ENCODE assay signal across 8 cellular contexts in the genomic region with DNA sequence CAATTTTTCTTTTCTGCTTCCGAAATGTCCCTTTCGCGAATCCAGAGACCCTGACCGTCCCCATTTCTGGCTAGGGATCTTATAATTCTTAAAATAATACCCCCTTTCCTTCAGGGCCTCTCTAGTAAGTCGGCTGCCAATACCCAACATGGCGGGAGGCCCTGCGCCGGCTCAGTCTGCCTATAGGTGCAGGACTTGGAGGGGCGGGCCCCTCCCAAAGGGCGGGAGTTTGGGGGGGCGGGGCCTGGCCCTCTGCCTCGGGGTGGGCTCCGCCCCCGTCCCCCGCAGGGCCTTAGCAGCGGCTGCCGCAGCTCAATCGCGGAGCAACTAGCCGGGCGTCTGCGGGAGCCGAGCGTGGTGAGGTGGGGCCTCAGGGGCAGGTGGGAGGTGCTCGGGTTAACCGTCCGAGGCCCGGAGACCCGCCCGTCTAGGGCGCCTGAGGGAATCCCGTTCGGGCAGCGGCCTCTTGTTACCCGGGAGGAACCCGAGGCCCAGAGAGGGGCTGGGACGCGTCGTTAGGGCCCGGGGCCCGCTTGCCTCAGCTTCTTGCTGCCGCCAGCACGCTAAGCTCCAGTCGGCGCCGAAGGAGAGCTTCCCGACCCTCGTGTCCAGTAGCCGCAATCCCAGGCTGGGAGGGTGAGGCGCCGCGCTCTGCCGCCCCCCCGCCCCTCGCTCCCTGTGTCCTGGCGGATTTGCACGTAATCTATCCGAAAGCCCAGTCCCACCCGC. TPM values are rescaled to one million over a fixed set of nuclear protein-coding genes. Genes with fewer than 3 reads are reported as not detected.
DNase-seq lines count a peak whose midpoint lies in the region; ATAC-seq, FAIRE-seq and TF ChIP-seq lines count a peak whose summit lies in the region.

CEP250 (plus strand) TSS at position 718 of the 729 bp plus-strand sequence. CDS start 6,770 bp downstream, outside the sequence.

- H2BK15ac ChIP-seq in H1 (ENCODE audit: low read length) (peak within 1 kb of the TSS; percentile 48; the same call in 1 of the 2 replicates), mesenchymal stem cell (ENCODE audit: low read depth, poor library complexity, severe bottlenecking) (no peak within 1 kb of the TSS)

- H3K4me1 ChIP-seq in HUES48 (ENCODE audit: control insufficient read depth, insufficient read depth, low read length): peaks cover 9% of the 10 kb centered on the region; the same call in 1 of the 2 replicates
- H3K4me1 ChIP-seq in NT2/D1 (ENCODE audit: insufficient read depth, insufficient read length): peaks cover 4% of the 10 kb centered on the region
- peaks cover 2 to 6% (median 5%) of the 10 kb centered on the region in 4 experiments; a peak in 2 of 7 replicates for H3K4me1 ChIP-seq in H1 (replicated peaks in 1 of 4; ENCODE audit: control insufficient read depth in 3 of 4, insufficient read depth in 4 of 4, low read length in 3 of 4)
- H3K4me1 ChIP-seq in mesenchymal stem cell (ENCODE audit: control insufficient read depth, insufficient read depth, low read depth, low read length): peaks cover 1% of the 10 kb centered on the region

- TF ChIP-seq EP300 in H1 (IDR thresholded peaks at IDR 0.05; ENCODE audit: borderline replicate concordance in 1 of 2, low read depth in 2 of 2, low read length in 2 of 2): no peak

- H3K36me3 ChIP-seq in HUES48 (ENCODE audit: control insufficient read depth, insufficient read depth, low read length) (peaks cover 3% of the 10 kb centered on the region; the same call in 1 of the 2 replicates), NT2/D1 (ENCODE audit: insufficient read depth, insufficient read length, low read length) (peaks cover 16% of the 10 kb centered on the region), H1 (ENCODE audit: control insufficient read depth in 2 of 4, insufficient read depth in 4 of 4, low read length in 3 of 4) (peaks cover 3 to 4% (median 3%) of the 10 kb centered on the region in 4 experiments; a peak in 3 of 8 replicates), mesenchymal stem cell (ENCODE audit: control insufficient read depth in 1 of 2, insufficient read depth in 2 of 2, low read depth in 1 of 2, low read length in 2 of 2) (peaks cover 0 to 4% of the 10 kb centered on the region in 2 experiments)

- H4K20me1 ChIP-seq in H1 (replicated peaks in 1 of 2; ENCODE audit: control insufficient read depth in 1 of 2, insufficient read depth in 2 of 2, low read length in 2 of 2): no peaks in the 10 kb centered on the region

- WGBS in H1 (ENCODE audit: extremely low coverage in 1 of 2, insufficient coverage in 1 of 2, insufficient read length in 1 of 2, insufficient replicate concordance in 2 of 2, low coverage in 1 of 2, low lambda C conversion rate in 2 of 2, missing lambda C conversion rate in 1 of 2), 2 experiments: 1% methylated on average over 25 of the region's 59 CpGs; no CpG with 5 or more reads in 1 of the 2 experiments
- under 1% methylated on average over 58 of the region's 59 CpGs for WGBS in mesenchymal stem cell

- H3K36me3 Mint-ChIP-seq in activated CD8-positive, alpha-beta memory T cell treated with anti-CD3 and anti-CD28 coated beads, Interleukin-2, amount 10 ng/mL, durations not matched to agents 7 days and 5 days: peaks cover 7% of the 10 kb centered on the region

- POLR2A ChIA-PET in H1 (lab: Charles Lee; ENCODE audit: partially characterized antibody): interaction anchor here (0.6 to 5.7 kb wide), 54 partner anchors 7 to 797 kb away, joined by 3 to 98 read pairs (median 4); partner anchors contain the start of genes ERGIC3, GDF5, MMP24OS and RBM39

- peak within 1 kb of the TSS; percentile 84 for H3K4me3 Mint-ChIP-seq in activated CD8-positive, alpha-beta memory T cell treated with anti-CD3 and anti-CD28 coated beads, Interleukin-2, amount 10 ng/mL, durations not matched to agents 7 days and 5 days

- peak within 1 kb of the TSS; percentile 97 for H4K5ac ChIP-seq in H1 (ENCODE audit: insufficient read length, low read depth, low read length)

- H2BK120ac ChIP-seq in H1 (replicated peaks; ENCODE audit: low read depth, low read length) (peak within 1 kb of the TSS; percentile 81), mesenchymal stem cell (ENCODE audit: low read depth, low read length) (peak within 1 kb of the TSS; percentile 88)

- H3K56ac ChIP-seq in H1 (replicated peaks; ENCODE audit: insufficient read length, low read depth, low read length): peak within 1 kb of the TSS; percentile 93

- no peaks in the 10 kb centered on the region for H3K27me3 Mint-ChIP-seq in activated CD8-positive, alpha-beta memory T cell treated with anti-CD3 and anti-CD28 coated beads, Interleukin-2, amount 10 ng/mL, durations not matched to agents 7 days and 5 days

- no peaks in the 10 kb centered on the region for H3K79me1 ChIP-seq in H1 (ENCODE audit: low read depth, low read length)
- H3K79me1 ChIP-seq in mesenchymal stem cell (replicated peaks; ENCODE audit: low read length, poor library complexity, severe bottlenecking): peaks cover 7% of the 10 kb centered on the region

- H2BK20ac ChIP-seq in H1 (ENCODE audit: low read length): no peak within 1 kb of the TSS

- TF ChIP-seq CTCF in H1 (IDR thresholded peaks at IDR 0.05; ENCODE audit: control extremely low read depth in 1 of 3, insufficient read depth in 1 of 3, low read depth in 1 of 3, low read length in 3 of 3): no peak

- peak within 1 kb of the TSS; percentile 70 for H4K91ac ChIP-seq in H1 (replicated peaks; ENCODE audit: insufficient read length, low read length)
- peak within 1 kb of the TSS; percentile 87 for H4K91ac ChIP-seq in mesenchymal stem cell (ENCODE audit: low read length)

- peaks cover 0 to 17% of the 10 kb centered on the region in 2 experiments; a peak in 2 of 4 replicates for H3K79me2 ChIP-seq in H1 (ENCODE audit: control insufficient read depth in 1 of 2, insufficient read depth in 2 of 2, low read length in 2 of 2)

- H3K27ac ChIP-seq in HUES48 (ENCODE audit: low read depth, low read length): peak within 1 kb of the TSS; percentile 99
- peak within 1 kb of the TSS; percentile 98 for H3K27ac ChIP-seq in H1 (ENCODE audit: low read depth, low read length)
- peak within 1 kb of the TSS; percentile 100 for H3K27ac ChIP-seq in mesenchymal stem cell (ENCODE audit: low read length, poor library complexity, severe bottlenecking)

- CTCF ChIA-PET in activated CD8-positive, alpha-beta memory T cell treated with anti-CD3 and anti-CD28 coated beads, Interleukin-2, amount 10 ng/mL, durations not matched to agents 7 days and 5 days (lab: Charles Lee): interaction anchor here (0.6 to 3.4 kb wide), 16 partner anchors 8 to 499 kb away, joined by 3 to 27 read pairs (median 4); partner anchors contain the start of genes RBM39 and SCAND1
- CTCF ChIA-PET in H1 (lab: Charles Lee; ENCODE audit: partially characterized antibody): interaction anchor here (0.6 to 2.1 kb wide), 9 partner anchors 16 to 538 kb away, joined by 3 to 9 read pairs (median 4); no protein-coding TSS in a partner anchor

- H2AK5ac ChIP-seq in H1 (ENCODE audit: low read depth, low read length) (no peak within 1 kb of the TSS), mesenchymal stem cell (ENCODE audit: low read length, severe bottlenecking) (peak within 1 kb of the TSS; percentile 24)

- H3K4me3 ChIP-seq in HUES48 (ENCODE audit: low read depth, low read length) (peak within 1 kb of the TSS; percentile 87), NT2/D1 (ENCODE audit: insufficient read length, low read depth) (peak within 1 kb of the TSS; percentile 81), H1 (ENCODE audit: extremely low read depth in 1 of 4, insufficient read depth in 2 of 4, low read depth in 3 of 4, low read length in 4 of 4) (peak within 1 kb of the TSS; percentile 79 to 98 (median 90)), mesenchymal stem cell (ENCODE audit: insufficient read depth in 1 of 2, low read depth in 1 of 2, low read length in 2 of 2) (peak within 1 kb of the TSS; percentile 80 to 91)

- peak within 1 kb of the TSS; percentile 92; the same call in 1 of the 2 replicates for H4K8ac ChIP-seq in H1 (ENCODE audit: extremely low read depth, insufficient read depth, low read length)
- peak within 1 kb of the TSS; percentile 81 for H4K8ac ChIP-seq in mesenchymal stem cell (ENCODE audit: low read length)

- H3K9ac ChIP-seq in HUES48 (ENCODE audit: low read depth, low read length): peak within 1 kb of the TSS; percentile 99
- peak within 1 kb of the TSS; percentile 90 for H3K9ac ChIP-seq in NT2/D1 (ENCODE audit: insufficient read length, low read depth)
- H3K9ac ChIP-seq in H1 (replicated peaks in 1 of 4; ENCODE audit: extremely low read depth in 1 of 4, low read depth in 3 of 4, low read length in 3 of 4): peak within 1 kb of the TSS; percentile 90 to 99 (median 94)
- H3K9ac ChIP-seq in mesenchymal stem cell (ENCODE audit: low read length): peak within 1 kb of the TSS; percentile 98

- H3K4me1 Mint-ChIP-seq in activated CD8-positive, alpha-beta memory T cell treated with anti-CD3 and anti-CD28 coated beads, Interleukin-2, amount 10 ng/mL, durations not matched to agents 7 days and 5 days: peaks cover 25% of the 10 kb centered on the region

- peak within 1 kb of the TSS; percentile 100 for H3K18ac ChIP-seq in H1 (ENCODE audit: extremely low read depth, low read length)
- peak within 1 kb of the TSS; percentile 91 to 94 for H3K18ac ChIP-seq in mesenchymal stem cell (ENCODE audit: low read depth in 1 of 2, low read length in 2 of 2)

- FAIRE-seq in H1 (lab: Jason Lieb, UNC): no peak

- H2BK5ac ChIP-seq in H1 (ENCODE audit: low read depth, low read length) (peak within 1 kb of the TSS; percentile 98), mesenchymal stem cell (ENCODE audit: low read depth, low read length, poor library complexity, severe bottlenecking) (peak within 1 kb of the TSS; percentile 98)

- peak within 1 kb of the TSS; percentile 97 for H3K27ac Mint-ChIP-seq in activated CD8-positive, alpha-beta memory T cell treated with anti-CD3 and anti-CD28 coated beads, Interleukin-2, amount 10 ng/mL, durations not matched to agents 7 days and 5 days

- H3K9me3 ChIP-seq in HUES48 (ENCODE audit: control insufficient read depth, insufficient read depth, low read length) (no peaks in the 10 kb centered on the region), NT2/D1 (ENCODE audit: insufficient read depth, low read length) (no peaks in the 10 kb centered on the region), H1 (ENCODE audit: insufficient read depth in 2 of 2, low read depth in 1 of 2, low read length in 1 of 2) (no peaks in the 10 kb centered on the region), mesenchymal stem cell (ENCODE audit: control insufficient read depth, low read length) (no peaks in the 10 kb centered on the region)

- H3K4ac ChIP-seq in H1 (replicated peaks; ENCODE audit: insufficient read length, low read depth, low read length) (peak within 1 kb of the TSS; percentile 30), mesenchymal stem cell (ENCODE audit: low read depth in 1 of 2, low read length in 2 of 2) (peak within 1 kb of the TSS; percentile 35 to 75)

- in situ Hi-C loops in Caki2 (cut with HindIII; ENCODE audit: low pct_unique_long_range_greater_than_20kb, low sequenced_read_pairs): no loop called here

- no peak for TF ChIP-seq RAD21 in H1 (IDR thresholded peaks at IDR 0.05 in 1 of 2, conservative IDR thresholded peaks at IDR 0.05 in 1 of 2; ENCODE audit: low read depth in 2 of 2, low read length in 2 of 2)

- H3K23ac ChIP-seq in H1 (ENCODE audit: insufficient read length) (peak within 1 kb of the TSS; percentile 24), mesenchymal stem cell (ENCODE audit: low read length in 2 of 2) (peak within 1 kb of the TSS in 1 of 2 experiments; percentile 34)

- peak; percentile 99 for DNase-seq in Caki2 (ENCODE audit: low read depth)
- DNase-seq in NT2/D1 (ENCODE audit: low read depth, low spot score): peak; percentile 98
- DNase-seq in activated CD8-positive, alpha-beta memory T cell treated with anti-CD3 and anti-CD28 coated beads, Interleukin-2, amount 10 ng/mL, durations not matched to agents 7 days and 5 days: peak; percentile 96
- DNase-seq in H1 (ENCODE audit: low read depth in 1 of 2, low spot score in 2 of 2): peak; percentile 96
- peak; percentile 96 for DNase-seq in mesenchymal stem cell
- DNase-seq in stimulated activated CD8-positive, alpha-beta memory T cell treated with anti-CD3 and anti-CD28 coated beads, Interleukin-12 subunit alpha, Interleukin-12 subunit beta, amount 100 ng/mL, for 24 hours (ENCODE audit: extremely low read depth): peak; percentile 82

- no peaks in the 10 kb centered on the region for H3K27me3 ChIP-seq in HUES48 (ENCODE audit: control insufficient read depth, insufficient read depth, low read length)
- H3K27me3 ChIP-seq in NT2/D1 (ENCODE audit: insufficient read depth, insufficient read length): no peaks in the 10 kb centered on the region
- H3K27me3 ChIP-seq in H1 (replicated peaks in 1 of 4; ENCODE audit: control insufficient read depth in 3 of 4, extremely low read depth in 1 of 4, insufficient read depth in 3 of 4, low read length in 3 of 4): no peaks in the 10 kb centered on the region
- H3K27me3 ChIP-seq in mesenchymal stem cell (ENCODE audit: control insufficient read depth in 1 of 2, insufficient read depth in 1 of 2, low read length in 2 of 2): no peaks in the 10 kb centered on the region

- peaks cover 4% of the 10 kb centered on the region; the same call in 1 of the 2 replicates for H3K23me2 ChIP-seq in H1 (ENCODE audit: low read depth, low read length)

- ATAC-seq in GM21423 (IDR thresholded peaks at IDR 0.05; ENCODE audit: unreplicated experiment): peak; percentile 88
- ATAC-seq in activated CD8-positive, alpha-beta memory T cell treated with anti-CD3 and anti-CD28 coated beads, Interleukin-2, amount 10 ng/mL, durations not matched to agents 7 days and 5 days: peak; percentile 98

- H3K4me2 ChIP-seq in H1 (ENCODE audit: insufficient read depth in 1 of 2, low read depth in 2 of 2, low read length in 2 of 2): peak within 1 kb of the TSS; percentile 92
- peak within 1 kb of the TSS; percentile 59 for H3K4me2 ChIP-seq in mesenchymal stem cell (ENCODE audit: low read length, poor library complexity, severe bottlenecking)

- peak; percentile 65 to 87 for TF ChIP-seq POLR2A in H1 (IDR thresholded peaks at IDR 0.05; ENCODE audit: control extremely low read depth in 1 of 2, low read depth in 2 of 2, low read length in 2 of 2)

- H2AFZ ChIP-seq in H1 (ENCODE audit: low read length) (peak within 1 kb of the TSS; percentile 95), mesenchymal stem cell (ENCODE audit: low read depth, low read length) (peak within 1 kb of the TSS; percentile 78)

- no peaks in the 10 kb centered on the region for H3K9me3 Mint-ChIP-seq in activated CD8-positive, alpha-beta memory T cell treated with anti-CD3 and anti-CD28 coated beads, Interleukin-2, amount 10 ng/mL, durations not matched to agents 7 days and 5 days (ENCODE audit: low read depth)

- H3K14ac ChIP-seq in H1 (ENCODE audit: insufficient read length) (peak within 1 kb of the TSS; percentile 91), mesenchymal stem cell (ENCODE audit: low read length in 2 of 2) (peak within 1 kb of the TSS in 1 of 2 experiments; percentile 99)

- peak within 1 kb of the TSS; percentile 98; the same call in 1 of the 2 replicates for H2BK12ac ChIP-seq in H1 (ENCODE audit: low read depth, low read length)
- peak within 1 kb of the TSS; percentile 11 to 27 for H2BK12ac ChIP-seq in mesenchymal stem cell (ENCODE audit: low read length in 2 of 2)

RNA-seq across cellular contexts. Expression of gene CEP250, which starts in this region (rescaled TPM):
- 14.8 and 23.2 TPM in 2 replicates for total RNA-seq in Caki2 (2014; rRNA removed; shearing (Covaris generic); ENCODE audit: low replicate concordance)
- 10 to 100 TPM; 68.6 to 86.9 TPM for total RNA-seq in activated CD8-positive, alpha-beta memory T cell treated with anti-CD3 and anti-CD28 coated beads, Interleukin-2, amount 10 ng/mL, durations not matched to agents 7 days and 5 days
- total RNA-seq in H1 (2021; fragmentation: NEBNext Ultra II Directional; extraction: Animal tissue kit (Norgen Biotek cat#: 25700)): 33.1 and 33.7 TPM in 2 replicates
- 2.6 and 4.6 TPM in 2 replicates for polyA plus RNA-seq in H1 (2011; rRNA removed)
- polyA plus RNA-seq in H1 (2011; cell fraction: cytosol; rRNA removed): 9.5 TPM
- polyA plus RNA-seq in H1 (2011; cell fraction: nucleus; rRNA removed): 16.3 TPM
- 26.4 to 29.8 TPM (median 28.7 TPM) in 4 replicates for polyA plus RNA-seq in H1 (2012, experiment 1 of 2)
- 3.1 TPM for polyA plus RNA-seq in H1 (2012, experiment 2 of 2)
- 9.2 TPM for polyA plus RNA-seq in H1 (2013, experiment 1 of 2)
- 9.5 TPM for polyA plus RNA-seq in H1 (2013, experiment 2 of 2)
- polyA minus RNA-seq in H1 (2011; rRNA and poly(A)+ RNA removed): 17.0 and 19.1 TPM in 2 replicates
- 15.4 TPM for polyA minus RNA-seq in H1 (2011; cell fraction: cytosol; rRNA and poly(A)+ RNA removed)
- polyA minus RNA-seq in H1 (2011; cell fraction: nucleus; rRNA and poly(A)+ RNA removed): 13.4 TPM
- 8.5 TPM for polyA plus RNA-seq in mesenchymal stem cell (2013, experiment 1 of 2)
- 8.0 TPM for polyA plus RNA-seq in mesenchymal stem cell (2013, experiment 2 of 2)

Comparison
In these comparisons a context has a peak if more than half of its experiments do, and no peak if none do; other contexts are left out.
1. Peak in every context shown above with its lines: DNase-seq, ATAC-seq, H3K4me3 ChIP-seq and H3K27ac ChIP-seq.